Comparison of ENCODE assay signal across 2 cellular contexts in genomic region chr10:11846542-11846941, GRCh38.
TF ChIP-seq lines count a peak whose summit lies in the region.

No MANE protein-coding gene starts in this region.

TF ChIP-seq in K562, 482 proteins besides CTCF, POLR2A, EP300 and RAD21:
- TF ChIP-seq POLR2G (IDR thresholded peaks at IDR 0.05; ENCODE audit: low read depth, low read length) (peak; percentile 42), E4F1 (CRISPR knock-in tag; IDR thresholded peaks at IDR 0.05; ENCODE audit: borderline replicate concordance) (no peak), HDAC1 (IDR thresholded peaks at IDR 0.05) (no peak)

TF ChIP-seq in HepG2, 621 proteins besides CTCF, POLR2A, EP300 and RAD21:
- TF ChIP-seq JUNB (CRISPR knock-in tag; IDR thresholded peaks at IDR 0.05; ENCODE audit: borderline replicate concordance) (no peak), FOXP1 (IDR thresholded peaks at IDR 0.05) (no peak), FOXP1 (CRISPR knock-in tag; IDR thresholded peaks at IDR 0.05) (0 out of 2 replicates have a peak, but pooled peaks have one; percentile 28), RFX3 (CRISPR knock-in tag; IDR thresholded peaks at IDR 0.05) (no peak), ZNF335 (CRISPR knock-in tag; IDR thresholded peaks at IDR 0.05) (no peak), ZNF292 (CRISPR knock-in tag; IDR thresholded peaks at IDR 0.05; ENCODE audit: borderline replicate concordance, low read depth) (no peak)
